ENCODE assay signal across 22 cellular contexts in genomic region chr7:42283553-42283952, GRCh38. TPM values are rescaled to one million over a fixed set of nuclear protein-coding genes. Genes with fewer than 3 reads are reported as not detected.
A peak's percentile ranks its signal among the peaks of the same experiment; 100 is the strongest.
DNase-seq lines count a peak whose midpoint lies in the region; ATAC-seq and TF ChIP-seq lines count a peak whose summit lies in the region.
"Had no signal": no experiment of that assay in that cellular context is flagged by ENCODE, and none has a peak within 500 bp of the region (broad histone marks: within the 10 kb centered on the region; RNA-seq: fewer than 3 reads in every experiment).

No MANE protein-coding gene starts in this region.

- H3K4me3 ChIP-seq in GM23248: no peak overlapping the region
- no peak overlapping the region for H3K4me3 ChIP-seq in RWPE2 (ENCODE audit: severe bottlenecking)
- no peak overlapping the region for H3K4me3 ChIP-seq in fibroblast of pulmonary artery (replicated peaks; ENCODE audit: low read depth, low read length)
- no peak overlapping the region for H3K4me3 ChIP-seq in gastrocnemius medialis
- H3K4me3 ChIP-seq: esophagus muscularis mucosa had no signal

- peak; percentile 69 for DNase-seq in GM23248
- no peak for DNase-seq in RWPE2 (ENCODE audit: low spot score)
- DNase-seq in fibroblast of pulmonary artery (ENCODE audit: low read depth): peak; percentile 18
- DNase-seq in gastrocnemius medialis: peak; percentile 18 to 20
- DNase-seq in activated CD4-positive, alpha-beta T cell treated with anti-CD3 and anti-CD28 coated beads, Interleukin-2, amount 10 ng/mL, durations not matched to agents 24 days and 14 days: no peak
- no peak for DNase-seq in T1000 (lab: John Stamatoyannopoulos, UW)
- DNase-seq: activated CD4-positive, alpha-beta T cell treated with anti-CD3 and anti-CD28 coated beads for 36 hours; activated naive CD8-positive, alpha-beta T cell treated with anti-CD3 and anti-CD28 coated beads for 36 hours; CD4-positive, CD25-positive, alpha-beta regulatory T cell; effector memory CD8-positive, alpha-beta T cell; head of caudate nucleus; KBM-7; NCI-H187; NCI-H345; SIG-M5; substantia nigra; T-cell had no signal

- no peaks in the 10 kb centered on the region for H4K20me1 ChIP-seq in GM23248 (ENCODE audit: insufficient read depth)

- H3K4me2 ChIP-seq in GM23248 (ENCODE audit: unreplicated experiment): no peak overlapping the region

- H3K36me3 Mint-ChIP-seq in activated CD4-positive, alpha-beta T cell treated with anti-CD3 and anti-CD28 coated beads, Interleukin-2, amount 10 ng/mL, durations not matched to agents 24 days and 14 days (ENCODE audit: low read depth): no peaks in the 10 kb centered on the region
- H3K36me3 Mint-ChIP-seq: activated naive CD8-positive, alpha-beta T cell treated with anti-CD3 and anti-CD28 coated beads for 36 hours; CD4-positive, CD25-positive, alpha-beta regulatory T cell; natural killer cell treated with Interleukin-12 subunit alpha and Interleukin-12 subunit beta and Interleukin-15 and Interleukin-18, amount 100 ng/mL, for 72 hours; T-cell had no signal

- no peaks in the 10 kb centered on the region for H3K9me2 ChIP-seq in GM23248 (ENCODE audit: insufficient read depth)

- H3K4me1 ChIP-seq in GM23248 (ENCODE audit: insufficient read depth) (peaks cover 5% of the 10 kb centered on the region; the same call in 1 of the 2 replicates), RWPE2 (ENCODE audit: insufficient read depth, poor library complexity, severe bottlenecking) (peaks cover 9% of the 10 kb centered on the region), gastrocnemius medialis (peaks cover 6 to 11% of the 10 kb centered on the region in 2 donors)
- H3K4me1 ChIP-seq: parathyroid adenoma had no signal

- H3K27me3 Mint-ChIP-seq in activated CD4-positive, alpha-beta T cell treated with anti-CD3 and anti-CD28 coated beads, Interleukin-2, amount 10 ng/mL, durations not matched to agents 24 days and 14 days: no peaks in the 10 kb centered on the region
- H3K27me3 Mint-ChIP-seq: CD4-positive, CD25-positive, alpha-beta regulatory T cell; effector memory CD8-positive, alpha-beta T cell had no signal

- in situ Hi-C loops in GM23248 (cut with MboI): no loop called here
- in situ Hi-C loops in gastrocnemius medialis (cut with MboI; ENCODE audit: low sequenced_read_pairs in 4 of 4): no loop called here

- TF ChIP-seq CTCF in RWPE2 (IDR thresholded peaks at IDR 0.05; ENCODE audit: poor library complexity, severe bottlenecking) (no peak), fibroblast of pulmonary artery (IDR thresholded peaks at IDR 0.05; ENCODE audit: low read length, missing control alignments) (no peak), gastrocnemius medialis (IDR thresholded peaks at IDR 0.05 in 4 of 5, conservative IDR thresholded peaks at IDR 0.05 in 1 of 5) (no peak)

- peaks cover 11% of the 10 kb centered on the region; the same call in 1 of the 2 replicates for H3F3A ChIP-seq in GM23248 (ENCODE audit: insufficient read depth)

- H2AFZ ChIP-seq in GM23248: no peak overlapping the region
- H2AFZ ChIP-seq: parathyroid adenoma had no signal

- no peaks in the 10 kb centered on the region for H3K36me3 ChIP-seq in GM23248 (ENCODE audit: low read depth)
- H3K36me3 ChIP-seq in RWPE2 (ENCODE audit: low read depth): no peaks in the 10 kb centered on the region
- H3K36me3 ChIP-seq in gastrocnemius medialis: no peaks in the 10 kb centered on the region
- H3K36me3 ChIP-seq: esophagus muscularis mucosa had no signal

- no peaks in the 10 kb centered on the region for H3K4me1 Mint-ChIP-seq in activated CD4-positive, alpha-beta T cell treated with anti-CD3 and anti-CD28 coated beads, Interleukin-2, amount 10 ng/mL, durations not matched to agents 24 days and 14 days
- H3K4me1 Mint-ChIP-seq: activated CD4-positive, alpha-beta T cell treated with anti-CD3 and anti-CD28 coated beads for 36 hours; activated naive CD8-positive, alpha-beta T cell treated with anti-CD3 and anti-CD28 coated beads for 36 hours; CD4-positive, CD25-positive, alpha-beta regulatory T cell; T-cell had no signal

- H3K9me3 ChIP-seq in GM23248 (ENCODE audit: low read depth) (no peaks in the 10 kb centered on the region), RWPE2 (ENCODE audit: severe bottlenecking) (no peaks in the 10 kb centered on the region), gastrocnemius medialis (no peaks in the 10 kb centered on the region)
- H3K9me3 ChIP-seq: esophagus muscularis mucosa had no signal

- ATAC-seq in RWPE2 (ENCODE audit: low read depth) (peak; percentile 93), gastrocnemius medialis (peak; percentile 41 to 69), HG03469 (IDR thresholded peaks at IDR 0.05; ENCODE audit: unreplicated experiment) (no peak)
- ATAC-seq: activated CD4-positive, alpha-beta T cell treated with anti-CD3 and anti-CD28 coated beads for 36 hours; effector memory CD8-positive, alpha-beta T cell; HCT116; natural killer cell treated with Interleukin-12 subunit alpha and Interleukin-12 subunit beta and Interleukin-15 and Interleukin-18, amount 100 ng/mL, for 72 hours; T-cell had no signal

- H3K27ac ChIP-seq in GM23248: no peak overlapping the region
- H3K27ac ChIP-seq in RWPE2 (ENCODE audit: poor library complexity, severe bottlenecking): peak overlapping the region; percentile 26
- H3K27ac ChIP-seq in gastrocnemius medialis: no peak overlapping the region
- H3K27ac ChIP-seq: esophagus muscularis mucosa, parathyroid adenoma had no signal

- H3K27ac Mint-ChIP-seq in activated CD4-positive, alpha-beta T cell treated with anti-CD3 and anti-CD28 coated beads, Interleukin-2, amount 10 ng/mL, durations not matched to agents 24 days and 14 days: no peak overlapping the region
- H3K27ac Mint-ChIP-seq: activated CD4-positive, alpha-beta T cell treated with anti-CD3 and anti-CD28 coated beads for 36 hours; activated naive CD8-positive, alpha-beta T cell treated with anti-CD3 and anti-CD28 coated beads for 36 hours; CD4-positive, CD25-positive, alpha-beta regulatory T cell; effector memory CD8-positive, alpha-beta T cell; natural killer cell treated with Interleukin-12 subunit alpha and Interleukin-12 subunit beta and Interleukin-15 and Interleukin-18, amount 100 ng/mL, for 72 hours had no signal

- no peak overlapping the region for H3K4me3 Mint-ChIP-seq in activated CD4-positive, alpha-beta T cell treated with anti-CD3 and anti-CD28 coated beads, Interleukin-2, amount 10 ng/mL, durations not matched to agents 24 days and 14 days
- H3K4me3 Mint-ChIP-seq: activated CD4-positive, alpha-beta T cell treated with anti-CD3 and anti-CD28 coated beads for 36 hours; activated naive CD8-positive, alpha-beta T cell treated with anti-CD3 and anti-CD28 coated beads for 36 hours; CD4-positive, CD25-positive, alpha-beta regulatory T cell; effector memory CD8-positive, alpha-beta T cell; natural killer cell treated with Interleukin-12 subunit alpha and Interleukin-12 subunit beta and Interleukin-15 and Interleukin-18, amount 100 ng/mL, for 72 hours; T-cell had no signal

- 0 to 5% methylated on average over 2 of the region's 2 CpGs for WGBS in GM23248 (ENCODE audit: low coverage in 1 of 2, low lambda C conversion rate in 2 of 2, missing lambda C conversion rate in 2 of 2), 2 experiments

- TF ChIP-seq POLR2A in gastrocnemius medialis (IDR thresholded peaks at IDR 0.05): no peak

- H3K79me2 ChIP-seq in GM23248 (ENCODE audit: insufficient read depth): no peaks in the 10 kb centered on the region
- H3K79me2 ChIP-seq: parathyroid adenoma had no signal

- H3K27me3 ChIP-seq in GM23248 (replicated peaks; ENCODE audit: insufficient read depth) (no peaks in the 10 kb centered on the region), RWPE2 (ENCODE audit: insufficient read depth, poor library complexity, severe bottlenecking) (no peaks in the 10 kb centered on the region), gastrocnemius medialis (no peaks in the 10 kb centered on the region)
- H3K27me3 ChIP-seq: esophagus muscularis mucosa had no signal

- no peaks in the 10 kb centered on the region for H3K9me3 Mint-ChIP-seq in activated CD4-positive, alpha-beta T cell treated with anti-CD3 and anti-CD28 coated beads, Interleukin-2, amount 10 ng/mL, durations not matched to agents 24 days and 14 days
- H3K9me3 Mint-ChIP-seq: activated naive CD8-positive, alpha-beta T cell treated with anti-CD3 and anti-CD28 coated beads for 36 hours; natural killer cell treated with Interleukin-12 subunit alpha and Interleukin-12 subunit beta and Interleukin-15 and Interleukin-18, amount 100 ng/mL, for 72 hours; T-cell had no signal

- H3K9ac ChIP-seq in GM23248: no peak overlapping the region
- H3K9ac ChIP-seq: parathyroid adenoma had no signal

- intact Hi-C loops in gastrocnemius medialis (cut with DNase I; ENCODE audit: low total_unique reads): no loop called here
- intact Hi-C loops in activated CD4-positive, alpha-beta T cell treated with anti-CD3 and anti-CD28 coated beads, Interleukin-2, amount 10 ng/mL, durations not matched to agents 24 days and 14 days (cut with micrococcal nuclease): no loop called here

RNA-seq across cellular contexts. Expression of gene GLI3, which starts 46.5 kb away (rescaled TPM):
- total RNA-seq in GM23248 (2014; rRNA removed; shearing (Covaris generic)): 2.0 and 4.0 TPM in 2 replicates
- 3.7 and 5.2 TPM in 2 replicates for polyA plus RNA-seq in GM23248 (2016; fragmentation: Nextera tagmentation; extraction: Ambion mirVana)
- 1 to 10 TPM in 1 of 4 donors, under 1 TPM in 3; 0.46 to 1.6 (median 0.81) TPM for total RNA-seq in gastrocnemius medialis
- not detected in 2 replicates for total RNA-seq in activated CD4-positive, alpha-beta T cell treated with anti-CD3 and anti-CD28 coated beads, Interleukin-2, amount 10 ng/mL, durations not matched to agents 24 days and 14 days
- total RNA-seq: activated naive CD8-positive, alpha-beta T cell treated with anti-CD3 and anti-CD28 coated beads for 36 hours; CD4-positive, CD25-positive, alpha-beta regulatory T cell had no signal
- polyA plus RNA-seq: CD4-positive, CD25-positive, alpha-beta regulatory T cell had no signal

Comparison
In these comparisons a context has a peak if more than half of its experiments do, and no peak if none do; other contexts are left out.
1. DNase-seq: peak in GM23248 (single experiment), fibroblast of pulmonary artery (single experiment) and gastrocnemius medialis (2 of 2); none in RWPE2 (single experiment), activated CD4-positive, alpha-beta T cell treated with anti-CD3 and anti-CD28 coated beads, Interleukin-2, amount 10 ng/mL, durations not matched to agents 24 days and 14 days (single experiment) and T1000 (single experiment).